Comparison of ENCODE assay signal across 15 cellular contexts in genomic region chr12:50842637-50843493, GRCh38. TPM values are rescaled to one million over a fixed set of nuclear protein-coding genes. Genes with fewer than 3 reads are reported as not detected.
DNase-seq lines count a peak whose midpoint lies in the region; ATAC-seq and TF ChIP-seq lines count a peak whose summit lies in the region.
"Had no signal": no experiment of that assay in that cellular context is flagged by ENCODE, and none has a peak within 500 bp of the region (broad histone marks: within the 10 kb centered on the region; RNA-seq: fewer than 3 reads in every experiment).

Gene TMPRSS12 (plus strand): TSS chr12:50842926. CDS start chr12:50842965, 39 bp downstream.

- peak in 1 of 3 experiments; percentile 6 for TF ChIP-seq CTCF in ascending aorta (IDR thresholded peaks at IDR 0.05)
- TF ChIP-seq CTCF in fibroblast of villous mesenchyme (IDR thresholded peaks at IDR 0.05; ENCODE audit: insufficient read depth, low read depth, low read length), result no peak
- no peak for TF ChIP-seq CTCF in mesothelial cell of epicardium (IDR thresholded peaks at IDR 0.05; ENCODE audit: unreplicated experiment)
- no peak for TF ChIP-seq CTCF in thoracic aorta (IDR thresholded peaks at IDR 0.05)

- ATAC-seq in thoracic aorta (ENCODE audit: insufficient number of reproducible peaks, low FRiP score, low read depth) (no peak), HG03457 (IDR thresholded peaks at IDR 0.05; ENCODE audit: unreplicated experiment) (no peak), GM18868 (IDR thresholded peaks at IDR 0.05; ENCODE audit: unreplicated experiment) (no peak)
- ATAC-seq: Panc1; stimulated activated naive CD8-positive, alpha-beta T cell treated with anti-CD3 and anti-CD28 coated beads, Interleukin-15, amount 100 ng/mL, for 72 hours had no signal

- H3K4me3 ChIP-seq in ascending aorta, result peak within 1 kb of the TSS; percentile 48 to 53
- peak within 1 kb of the TSS; percentile 11 for H3K4me3 ChIP-seq in fibroblast of villous mesenchyme (ENCODE audit: low read depth, low read length)
- peak within 1 kb of the TSS; percentile 68 for H3K4me3 ChIP-seq in thoracic aorta

- no peaks in the 10 kb centered on the region for H3K27me3 ChIP-seq in ascending aorta
- no peaks in the 10 kb centered on the region for H3K27me3 ChIP-seq in thoracic aorta (replicated peaks; ENCODE audit: insufficient read depth)

- peaks cover 24% of the 10 kb centered on the region for H3K4me1 Mint-ChIP-seq in mesothelial cell of epicardium
- H3K4me1 Mint-ChIP-seq: activated naive CD4-positive, alpha-beta T cell treated with anti-CD3 and anti-CD28 coated beads, Interleukin-2, amount 50 U/mL, for 24 hours; stimulated activated naive CD8-positive, alpha-beta T cell treated with anti-CD3 and anti-CD28 coated beads, Interleukin-15, amount 100 ng/mL, for 72 hours had no signal

- peak within 1 kb of the TSS; percentile 61 for H3K4me3 Mint-ChIP-seq in mesothelial cell of epicardium
- H3K4me3 Mint-ChIP-seq: activated naive CD4-positive, alpha-beta T cell treated with anti-CD3 and anti-CD28 coated beads, Interleukin-2, amount 50 U/mL, for 24 hours; HFFc6; stimulated activated naive CD8-positive, alpha-beta T cell treated with anti-CD3 and anti-CD28 coated beads, Interleukin-15, amount 100 ng/mL, for 72 hours had no signal

- H3K9me3 ChIP-seq in ascending aorta (no peaks in the 10 kb centered on the region), thoracic aorta (no peaks in the 10 kb centered on the region)

- peak within 1 kb of the TSS; percentile 86 for H3K27ac Mint-ChIP-seq in mesothelial cell of epicardium
- H3K27ac Mint-ChIP-seq: activated naive CD4-positive, alpha-beta T cell treated with anti-CD3 and anti-CD28 coated beads, Interleukin-2, amount 50 U/mL, for 24 hours; HFFc6; stimulated activated naive CD8-positive, alpha-beta T cell treated with anti-CD3 and anti-CD28 coated beads, Interleukin-15, amount 100 ng/mL, for 72 hours had no signal

- H3K4me1 ChIP-seq in ascending aorta (no peaks in the 10 kb centered on the region), thoracic aorta (ENCODE audit: control insufficient read depth in 1 of 2, low read depth in 2 of 2) (no peaks in the 10 kb centered on the region)

- peaks cover 13% of the 10 kb centered on the region for H3K9me3 Mint-ChIP-seq in mesothelial cell of epicardium
- H3K9me3 Mint-ChIP-seq: activated naive CD4-positive, alpha-beta T cell treated with anti-CD3 and anti-CD28 coated beads, Interleukin-2, amount 50 U/mL, for 24 hours had no signal

- H3K36me3 ChIP-seq in ascending aorta (no peaks in the 10 kb centered on the region), thoracic aorta (no peaks in the 10 kb centered on the region)

- H3K27me3 Mint-ChIP-seq in mesothelial cell of epicardium (ENCODE audit: low read depth), result no peaks in the 10 kb centered on the region
- H3K27me3 Mint-ChIP-seq: stimulated activated naive CD8-positive, alpha-beta T cell treated with anti-CD3 and anti-CD28 coated beads, Interleukin-15, amount 100 ng/mL, for 72 hours had no signal

- peaks cover 7% of the 10 kb centered on the region for H3K36me3 Mint-ChIP-seq in mesothelial cell of epicardium
- H3K36me3 Mint-ChIP-seq: activated naive CD4-positive, alpha-beta T cell treated with anti-CD3 and anti-CD28 coated beads, Interleukin-2, amount 50 U/mL, for 24 hours had no signal

- H3K27ac ChIP-seq in ascending aorta, result no peak within 1 kb of the TSS
- H3K27ac ChIP-seq in thoracic aorta, result no peak within 1 kb of the TSS

- intact Hi-C loops in ascending aorta (cut with DNase I), result no loop called here

- DNase-seq in ascending aorta (ENCODE audit: low spot score in 2 of 2) (no peak), fibroblast of villous mesenchyme (ENCODE audit: low read depth) (no peak), mesothelial cell of epicardium (ENCODE audit: low spot score in 2 of 2, unreplicated experiment in 2 of 2) (peak; percentile 23 to 55), thoracic aorta (ENCODE audit: low spot score) (no peak), SIG-M5 treated with dmso at 0.1 percent for 504 hours (lab: John Stamatoyannopoulos, UW; ENCODE audit: unreplicated experiment) (no peak), epidermal melanocyte (ENCODE audit: insufficient read length, low spot score) (no peak)
- DNase-seq: DMS79 treated with DMSO at 0.1 percent for 48 hours; HFFc6; NCI-H1436; small intestine; stimulated activated naive CD8-positive, alpha-beta T cell treated with anti-CD3 and anti-CD28 coated beads, Interleukin-15, amount 100 ng/mL, for 72 hours had no signal

RNA-seq across cellular contexts. Expression of gene TMPRSS12, which starts in this region (rescaled TPM):
- total RNA-seq in ascending aorta, result not detected
- total RNA-seq in fibroblast of villous mesenchyme, result under 0.01 TPM in 1 of 2 replicates, not detected in the other
- 0.24 to 0.27 TPM in 2 of 3 replicates, not detected in the other for total RNA-seq in mesothelial cell of epicardium
- not detected for total RNA-seq in thoracic aorta
- total RNA-seq: HFFc6 had no signal

Comparison
In these comparisons a context has a peak if more than half of its experiments do, and no peak if none do; other contexts are left out.
1. Peak in DNase-seq in mesothelial cell of epicardium; RNA of the gene not detected or under 1 TPM.
2. H3K4me3 ChIP-seq: peak in every context shown above with its lines; median percentile 68 in thoracic aorta; 50 in ascending aorta; 11 in fibroblast of villous mesenchyme.